ENCODE assay signal across 17 cellular contexts in genomic region chr10:14466256-14466655, GRCh38.
DNase-seq lines count a peak whose midpoint lies in the region; ATAC-seq and TF ChIP-seq lines count a peak whose summit lies in the region.
"Had no signal": no experiment of that assay in that cellular context is flagged by ENCODE, and none has a peak within 500 bp of the region (broad histone marks: within the 10 kb centered on the region; RNA-seq: fewer than 3 reads in every experiment).

No MANE protein-coding gene starts in this region.

- H3K4me2 ChIP-seq in hepatocyte: no peak overlapping the region

- H3K79me2 ChIP-seq in hepatocyte: no peaks in the 10 kb centered on the region

- 89% methylated on average over 3 of the region's 3 CpGs for WGBS in hepatocyte (ENCODE audit: low lambda C conversion rate, missing lambda C conversion rate)

- no peaks in the 10 kb centered on the region for H3K9me3 ChIP-seq in WERI-Rb-1 (ENCODE audit: severe bottlenecking)
- no peaks in the 10 kb centered on the region for H3K9me3 ChIP-seq in CD4-positive, alpha-beta memory T cell (ENCODE audit: control insufficient read depth in 1 of 2, low read length in 2 of 2)
- no peaks in the 10 kb centered on the region for H3K9me3 ChIP-seq in hepatocyte (ENCODE audit: low read depth)

- H3K27me3 ChIP-seq in WERI-Rb-1 (ENCODE audit: insufficient read depth, low read depth, severe bottlenecking): no peaks in the 10 kb centered on the region
- H3K27me3 ChIP-seq in CD4-positive, alpha-beta memory T cell (ENCODE audit: insufficient read depth, low read length): no peaks in the 10 kb centered on the region
- no peaks in the 10 kb centered on the region for H3K27me3 ChIP-seq in hepatocyte

- intact Hi-C loops in CD4-positive, alpha-beta memory T cell (cut with micrococcal nuclease): no loop called here

- H3K27ac Mint-ChIP-seq in CD4-positive, alpha-beta memory T cell: no peak overlapping the region
- H3K27ac Mint-ChIP-seq: activated B cell treated with CpG ODN at 0.5 μM for 24 hours; stimulated activated naive CD8-positive, alpha-beta T cell treated with anti-CD3 and anti-CD28 coated beads, Interleukin-15, amount 100 ng/mL, for 72 hours; T-helper 1 cell treated with Interleukin-12 subunit alpha and Interleukin-12 subunit beta and Interleukin-4 antibody, amounts not matched to agents 30 μg/mL and 1 μg/mL, for 36 hours had no signal

- H3K27me3 Mint-ChIP-seq in CD4-positive, alpha-beta memory T cell: peaks cover 22 to 29% of the 10 kb centered on the region in 2 donors

- H3K4me3 ChIP-seq in WERI-Rb-1 (ENCODE audit: low read depth, low read length) (no peak overlapping the region), hepatocyte (no peak overlapping the region)
- H3K4me3 ChIP-seq in CD4-positive, alpha-beta memory T cell (ENCODE audit: low read length in 2 of 2): no peak overlapping the region

- ATAC-seq in HG03520 (IDR thresholded peaks at IDR 0.05; ENCODE audit: unreplicated experiment) (no peak), GM18858 (IDR thresholded peaks at IDR 0.05; ENCODE audit: unreplicated experiment) (no peak)
- ATAC-seq: HepG2; stimulated activated naive CD8-positive, alpha-beta T cell treated with anti-CD3 and anti-CD28 coated beads, Interleukin-15, amount 100 ng/mL, for 72 hours had no signal

- no peak overlapping the region for H3K27ac ChIP-seq in WERI-Rb-1
- no peak overlapping the region for H3K27ac ChIP-seq in CD4-positive, alpha-beta memory T cell (ENCODE audit: low read depth, low read length)
- H3K27ac ChIP-seq in hepatocyte: no peak overlapping the region

- H4K20me1 ChIP-seq in hepatocyte (ENCODE audit: insufficient read depth, poor library complexity, severe bottlenecking): no peaks in the 10 kb centered on the region

- peak; percentile 35 for DNase-seq in AG08395 (ENCODE audit: low spot score)
- no peak for DNase-seq in HEK293T (ENCODE audit: extremely low spot score)
- peak; percentile 19 for DNase-seq in WERI-Rb-1
- DNase-seq in kidney tubule cell (ENCODE audit: low spot score): peak; percentile 100
- DNase-seq in CD4-positive, alpha-beta memory T cell: no peak
- DNase-seq in hepatocyte (ENCODE audit: low spot score): no peak
- DNase-seq: activated B cell treated with CpG ODN at 0.5 μM for 24 hours; amniotic stem cell; Caco-2; NCI-H1092; NCI-H2081 treated with DMSO at 0.1 percent for 48 hours; stimulated activated naive CD8-positive, alpha-beta T cell treated with anti-CD3 and anti-CD28 coated beads, Interleukin-15, amount 100 ng/mL, for 72 hours had no signal

- H3K36me3 Mint-ChIP-seq in CD4-positive, alpha-beta memory T cell: no peaks in the 10 kb centered on the region

- no peaks in the 10 kb centered on the region for H3K9me2 ChIP-seq in hepatocyte (replicated peaks; ENCODE audit: insufficient read depth)

- no peak overlapping the region for H2AFZ ChIP-seq in hepatocyte

- H3K9me3 Mint-ChIP-seq in CD4-positive, alpha-beta memory T cell: peaks cover 0 to 18% (median 4%) of the 10 kb centered on the region in 8 donors
- H3K9me3 Mint-ChIP-seq: T-helper 1 cell treated with Interleukin-12 subunit alpha and Interleukin-12 subunit beta and Interleukin-4 antibody, amounts not matched to agents 30 μg/mL and 1 μg/mL, for 36 hours had no signal

- CTCF ChIA-PET in HEK293T (lab: Yijun Ruan, JAX): no interaction called here
- CTCF ChIA-PET in CD4-positive, alpha-beta memory T cell (lab: Charles Lee; ENCODE audit: partially characterized antibody): no interaction called here

- H3K36me3 ChIP-seq in WERI-Rb-1: no peaks in the 10 kb centered on the region
- no peaks in the 10 kb centered on the region for H3K36me3 ChIP-seq in CD4-positive, alpha-beta memory T cell (ENCODE audit: insufficient read depth, low read length)
- H3K36me3 ChIP-seq in hepatocyte (replicated peaks; ENCODE audit: insufficient read depth, low read depth): no peaks in the 10 kb centered on the region

- TF ChIP-seq CTCF in WERI-Rb-1 (IDR thresholded peaks at IDR 0.05; ENCODE audit: low read depth, low read length) (no peak), hepatocyte (IDR thresholded peaks at IDR 0.05; ENCODE audit: poor library complexity) (no peak)

- no peaks in the 10 kb centered on the region for H3K4me1 Mint-ChIP-seq in CD4-positive, alpha-beta memory T cell
- H3K4me1 Mint-ChIP-seq: activated B cell treated with CpG ODN at 0.5 μM for 24 hours; stimulated activated naive CD8-positive, alpha-beta T cell treated with anti-CD3 and anti-CD28 coated beads, Interleukin-15, amount 100 ng/mL, for 72 hours had no signal

- no peaks in the 10 kb centered on the region for H3K4me1 ChIP-seq in CD4-positive, alpha-beta memory T cell (ENCODE audit: insufficient read depth, low read length)
- H3K4me1 ChIP-seq in hepatocyte (ENCODE audit: insufficient read depth): no peaks in the 10 kb centered on the region
- H3K4me1 ChIP-seq: Caco-2 had no signal

- POLR2A ChIA-PET in HEK293T (lab: Yijun Ruan, JAX): no interaction called here
- POLR2A ChIA-PET in CD4-positive, alpha-beta memory T cell (lab: Charles Lee; ENCODE audit: partially characterized antibody): no interaction called here

- no peak overlapping the region for H3K4me3 Mint-ChIP-seq in CD4-positive, alpha-beta memory T cell
- H3K4me3 Mint-ChIP-seq: activated B cell treated with CpG ODN at 0.5 μM for 24 hours; neural crest cell; stimulated activated naive CD8-positive, alpha-beta T cell treated with anti-CD3 and anti-CD28 coated beads, Interleukin-15, amount 100 ng/mL, for 72 hours; T-helper 1 cell treated with Interleukin-12 subunit alpha and Interleukin-12 subunit beta and Interleukin-4 antibody, amounts not matched to agents 30 μg/mL and 1 μg/mL, for 36 hours had no signal

TF ChIP-seq in HEK293T, 16 proteins besides CTCF, POLR2A, EP300 and RAD21:
- TF ChIP-seq HDGF (IDR thresholded peaks at IDR 0.05; ENCODE audit: borderline replicate concordance) (no peak), NFRKB (IDR thresholded peaks at IDR 0.05) (no peak), PKNOX1 (IDR thresholded peaks at IDR 0.05) (peak; percentile 6; the same call in 1 of the 2 replicates), L3MBTL2 (conservative IDR thresholded peaks at IDR 0.05) (no peak)

Comparison
In these comparisons a context has a peak if more than half of its experiments do, and no peak if none do; other contexts are left out.
1. DNase-seq: peak in AG08395 (single experiment), WERI-Rb-1 (single experiment) and kidney tubule cell (single experiment); none in HEK293T (single experiment), CD4-positive, alpha-beta memory T cell (0 of 5) and hepatocyte (single experiment).